Comparison of ENCODE assay signal across 18 cellular contexts in genomic region chr10:95438781-95439180, GRCh38.
A peak's percentile ranks its signal among the peaks of the same experiment; 100 is the strongest.
DNase-seq lines count a peak whose midpoint lies in the region; ATAC-seq and TF ChIP-seq lines count a peak whose summit lies in the region.
"Had no signal": no experiment of that assay in that cellular context is flagged by ENCODE, and none has a peak within 500 bp of the region (broad histone marks: within the 10 kb centered on the region; RNA-seq: fewer than 3 reads in every experiment).

No MANE protein-coding gene starts in this region.

- no peaks in the 10 kb centered on the region for H3K9me3 Mint-ChIP-seq in endothelial cell (ENCODE audit: unreplicated experiment)
- no peaks in the 10 kb centered on the region for H3K9me3 Mint-ChIP-seq in stimulated activated memory B cell treated with anti-CD40 and anti-IgM and Interleukin-4, amounts not matched to agents 10 μg/mL and 1 μg/mL and 100 μg/mL, for 72 hours
- H3K9me3 Mint-ChIP-seq: CD4-positive, alpha-beta memory T cell had no signal

- H4K8ac ChIP-seq in trophoblast cell (ENCODE audit: low read depth, low read length): no peak overlapping the region

- WGBS in heart right ventricle, 2 donors: 91 to 93% methylated on average over 2 of the region's 2 CpGs
- no CpG with 5 or more reads among the region's 2 CpGs for WGBS in trophoblast cell (ENCODE audit: extremely low coverage, insufficient coverage, insufficient read length)

- H3K27ac ChIP-seq in heart right ventricle (peak overlapping the region in 8 of 10 donors; percentile 20 to 95 (median 60)), trophoblast cell (ENCODE audit: low read depth, low read length) (no peak overlapping the region), uterus (peak overlapping the region; percentile 50 to 93)
- H3K27ac ChIP-seq: PC-9 had no signal

- H2BK12ac ChIP-seq in trophoblast cell (ENCODE audit: low read length): no peak overlapping the region

- no peak overlapping the region for H3K14ac ChIP-seq in trophoblast cell (ENCODE audit: low read length)

- peaks cover 22 to 100% (median 77%) of the 10 kb centered on the region in 9 donors for H3K4me1 ChIP-seq in heart right ventricle
- no peaks in the 10 kb centered on the region for H3K4me1 ChIP-seq in trophoblast cell (ENCODE audit: control insufficient read depth in 1 of 2, insufficient read depth in 2 of 2, low read length in 2 of 2)
- no peaks in the 10 kb centered on the region for H3K4me1 ChIP-seq in uterus
- H3K4me1 ChIP-seq: BE2C had no signal

- H3K4me3 ChIP-seq in heart right ventricle: no peak overlapping the region
- H3K4me3 ChIP-seq in trophoblast cell (ENCODE audit: low read depth, low read length): no peak overlapping the region
- H3K4me3 ChIP-seq in uterus: no peak overlapping the region
- H3K4me3 ChIP-seq: PC-9 had no signal

- H3K23ac ChIP-seq in trophoblast cell (ENCODE audit: low read length): no peak overlapping the region

- no peak for DNase-seq in heart right ventricle
- no peak for DNase-seq in left ventricle myocardium superior
- DNase-seq in endothelial cell (ENCODE audit: low spot score): no peak
- peak; percentile 35 to 76 for DNase-seq in trophoblast cell
- DNase-seq in uterus: no peak
- DNase-seq: 8988T; BE2C; CD4-positive, alpha-beta memory T cell; DMS79; NCI-H1436; NCI-H2029 treated with DMSO at 0.1 percent for 48 hours; NCI-H510A; NCI-H774; PC-9 had no signal

- H3K18ac ChIP-seq in trophoblast cell (ENCODE audit: low read length): no peak overlapping the region

- intact Hi-C loops in heart right ventricle (cut with DNase I) (loop anchor here in 1 of 10 donors (5.0 kb wide), 1 partner anchor 34 kb away; no protein-coding TSS in a partner anchor), left ventricle myocardium superior (cut with micrococcal nuclease) (no loop called here), uterus (cut with DNase I; ENCODE audit: low total_unique reads) (loop anchor here (10.0 kb wide), 1 partner anchor 64 kb away; no protein-coding TSS in a partner anchor)

- no peak overlapping the region for H4K12ac ChIP-seq in trophoblast cell (ENCODE audit: low read depth, low read length)

- TF ChIP-seq POLR2A in uterus (IDR thresholded peaks at IDR 0.05): no peak
- TF ChIP-seq POLR2A in GM18505 (IDR thresholded peaks at IDR 0.05; ENCODE audit: borderline replicate concordance, extremely low read depth, insufficient read depth, insufficient read length): no peak

- ATAC-seq in heart right ventricle (no peak), left ventricle myocardium superior (no peak), GM21390 (IDR thresholded peaks at IDR 0.05; ENCODE audit: unreplicated experiment) (no peak), GM18505 (IDR thresholded peaks at IDR 0.05; ENCODE audit: unreplicated experiment) (no peak)
- ATAC-seq in stimulated activated memory B cell treated with anti-CD40 and anti-IgM and Interleukin-4, amounts not matched to agents 10 μg/mL and 1 μg/mL and 100 μg/mL, for 72 hours: no peak
- ATAC-seq: HCT116 had no signal

- H4K91ac ChIP-seq in trophoblast cell (ENCODE audit: low read depth, low read length): no peak overlapping the region

- no peak overlapping the region for H2BK120ac ChIP-seq in trophoblast cell (ENCODE audit: insufficient read depth, low read length, poor library complexity)

- no peaks in the 10 kb centered on the region for H3K79me2 ChIP-seq in trophoblast cell (ENCODE audit: control insufficient read depth, insufficient read depth, low read length, poor library complexity)

- H3K36me3 ChIP-seq in heart right ventricle (peaks cover 0 to 33% (median 0%) of the 10 kb centered on the region in 9 donors), trophoblast cell (ENCODE audit: control insufficient read depth in 1 of 2, insufficient read depth in 2 of 2, low read length in 2 of 2) (no peaks in the 10 kb centered on the region), uterus (no peaks in the 10 kb centered on the region)
- H3K36me3 ChIP-seq: BE2C had no signal

- no peaks in the 10 kb centered on the region for H3K27me3 ChIP-seq in heart right ventricle
- H3K27me3 ChIP-seq in trophoblast cell (ENCODE audit: insufficient read depth, low read length): no peaks in the 10 kb centered on the region
- no peaks in the 10 kb centered on the region for H3K27me3 ChIP-seq in uterus
- H3K27me3 ChIP-seq: BE2C had no signal

- no peaks in the 10 kb centered on the region for H3K79me1 ChIP-seq in trophoblast cell (ENCODE audit: low read length)

- H3K9me3 ChIP-seq in heart right ventricle: no peaks in the 10 kb centered on the region
- no peaks in the 10 kb centered on the region for H3K9me3 ChIP-seq in trophoblast cell (ENCODE audit: insufficient read depth, low read depth, low read length)
- no peaks in the 10 kb centered on the region for H3K9me3 ChIP-seq in uterus
- H3K9me3 ChIP-seq: BE2C had no signal

- H3K4me3 Mint-ChIP-seq in endothelial cell (ENCODE audit: unreplicated experiment): peak overlapping the region; percentile 49
- no peak overlapping the region for H3K4me3 Mint-ChIP-seq in stimulated activated memory B cell treated with anti-CD40 and anti-IgM and Interleukin-4, amounts not matched to agents 10 μg/mL and 1 μg/mL and 100 μg/mL, for 72 hours
- H3K4me3 Mint-ChIP-seq: CD4-positive, alpha-beta memory T cell had no signal

- H3K27ac Mint-ChIP-seq in endothelial cell (ENCODE audit: unreplicated experiment): peak overlapping the region; percentile 19
- H3K27ac Mint-ChIP-seq in stimulated activated memory B cell treated with anti-CD40 and anti-IgM and Interleukin-4, amounts not matched to agents 10 μg/mL and 1 μg/mL and 100 μg/mL, for 72 hours: no peak overlapping the region
- H3K27ac Mint-ChIP-seq: CD4-positive, alpha-beta memory T cell had no signal

- TF ChIP-seq CTCF in heart right ventricle (IDR thresholded peaks at IDR 0.05): no peak
- TF ChIP-seq CTCF in endothelial cell (IDR thresholded peaks at IDR 0.05; ENCODE audit: unreplicated experiment): no peak
- TF ChIP-seq CTCF in uterus (IDR thresholded peaks at IDR 0.05): no peak

- no peak overlapping the region for H2AFZ ChIP-seq in trophoblast cell (ENCODE audit: insufficient read depth, low read length, poor library complexity)
- H2AFZ ChIP-seq: PC-9 had no signal

- peaks cover 18% of the 10 kb centered on the region for H3K36me3 Mint-ChIP-seq in endothelial cell (ENCODE audit: low read depth, unreplicated experiment)
- H3K36me3 Mint-ChIP-seq in stimulated activated memory B cell treated with anti-CD40 and anti-IgM and Interleukin-4, amounts not matched to agents 10 μg/mL and 1 μg/mL and 100 μg/mL, for 72 hours: no peaks in the 10 kb centered on the region
- H3K36me3 Mint-ChIP-seq: CD4-positive, alpha-beta memory T cell had no signal

- peaks cover 31% of the 10 kb centered on the region for H3K4me1 Mint-ChIP-seq in endothelial cell (ENCODE audit: unreplicated experiment)
- H3K4me1 Mint-ChIP-seq in stimulated activated memory B cell treated with anti-CD40 and anti-IgM and Interleukin-4, amounts not matched to agents 10 μg/mL and 1 μg/mL and 100 μg/mL, for 72 hours: peaks cover 7% of the 10 kb centered on the region

- H3K27me3 Mint-ChIP-seq in endothelial cell (ENCODE audit: unreplicated experiment): peaks cover 11% of the 10 kb centered on the region
- no peaks in the 10 kb centered on the region for H3K27me3 Mint-ChIP-seq in stimulated activated memory B cell treated with anti-CD40 and anti-IgM and Interleukin-4, amounts not matched to agents 10 μg/mL and 1 μg/mL and 100 μg/mL, for 72 hours
- H3K27me3 Mint-ChIP-seq: CD4-positive, alpha-beta memory T cell had no signal

- no peak overlapping the region for H2BK5ac ChIP-seq in trophoblast cell (ENCODE audit: low read depth, low read length, poor library complexity)

- H2AK5ac ChIP-seq in trophoblast cell (ENCODE audit: low read length): no peak overlapping the region

- no peak overlapping the region for H3K4me2 ChIP-seq in trophoblast cell (ENCODE audit: low read length)
- H3K4me2 ChIP-seq: PC-9 had no signal

- no peak overlapping the region for H3K4ac ChIP-seq in trophoblast cell (ENCODE audit: low read depth, low read length)

- no peak overlapping the region for H3K9ac ChIP-seq in trophoblast cell (ENCODE audit: low read length)

Comparison
In these comparisons a context has a peak if more than half of its experiments do, and no peak if none do; other contexts are left out.
1. DNase-seq: peak in trophoblast cell (2 of 2); none in heart right ventricle (0 of 2), left ventricle myocardium superior (single experiment), endothelial cell (single experiment) and uterus (0 of 2).